8 cellular contexts compared by ENCODE assay signal in genomic region chr11:95788921-95789505, GRCh38. TPM values are rescaled to one million over a fixed set of nuclear protein-coding genes. Genes with fewer than 3 reads are reported as not detected.
DNase-seq lines count a peak whose midpoint lies in the region; ATAC-seq and TF ChIP-seq lines count a peak whose summit lies in the region.

No MANE protein-coding gene starts in this region.

- no peaks in the 10 kb centered on the region for H3K9me3 Mint-ChIP-seq in HFFc6

- H3K4me3 ChIP-seq in SJCRH30 (peak overlapping the region; percentile 84), mammary epithelial cell (replicated peaks in 1 of 3; ENCODE audit: insufficient read depth in 1 of 3, low read depth in 2 of 3, low read length in 3 of 3) (peak overlapping the region; percentile 73 to 98 (median 81)), kidney epithelial cell (ENCODE audit: low read depth, low read length) (peak overlapping the region; percentile 71)

- H3K4me2 ChIP-seq in mammary epithelial cell (ENCODE audit: insufficient read depth, low read depth, low read length): peak overlapping the region; percentile 93

- peak overlapping the region; percentile 83 for H3K9ac ChIP-seq in mammary epithelial cell (ENCODE audit: insufficient read depth, low read length)

- peak overlapping the region; percentile 100 for H3K27ac Mint-ChIP-seq in HFFc6

- H3K27me3 ChIP-seq in SJCRH30 (no peaks in the 10 kb centered on the region), mammary epithelial cell (ENCODE audit: insufficient read depth, low read length) (no peaks in the 10 kb centered on the region), kidney epithelial cell (ENCODE audit: control insufficient read depth, insufficient read depth, low read length) (no peaks in the 10 kb centered on the region)

- H3K4me3 Mint-ChIP-seq in HFFc6: peak overlapping the region; percentile 100

- intact Hi-C loops in mammary epithelial cell (cut with micrococcal nuclease): no loop called here

- BruUV-seq in mammary epithelial cell (replicated peaks; lab: Mats Ljungman, UMichigan): no TSS peak

- peaks cover 63% of the 10 kb centered on the region for H3K79me2 ChIP-seq in mammary epithelial cell (ENCODE audit: insufficient read depth, low read length)

- CTCF ChIA-PET in mammary epithelial cell (lab: Charles Lee; ENCODE audit: low non-redundant PET): interaction anchor here (0.6 kb wide), 1 partner anchor 634 kb away, joined by 3 read pairs; no protein-coding TSS in a partner anchor

- peaks cover 27% of the 10 kb centered on the region; the same call in 1 of the 2 replicates for H3K36me3 Mint-ChIP-seq in HFFc6 (ENCODE audit: low read depth)

- peak overlapping the region; percentile 90 for H2AFZ ChIP-seq in mammary epithelial cell (ENCODE audit: low read depth, low read length)

- ATAC-seq in GM18858 (IDR thresholded peaks at IDR 0.05; ENCODE audit: unreplicated experiment): no peak

- H3K4me1 ChIP-seq in SJCRH30 (0 out of 2 replicates have a peak, but pooled peaks cover 3% of the 10 kb centered on the region), mammary epithelial cell (ENCODE audit: insufficient read depth, low read length) (peaks cover 19% of the 10 kb centered on the region)

- dilution Hi-C loops in mammary epithelial cell (cut with HindIII; ENCODE audit: low sequenced_read_pairs): no loop called here

- H3K27me3 Mint-ChIP-seq in HFFc6 (ENCODE audit: insufficient read depth): peaks cover 2% of the 10 kb centered on the region

- H4K20me1 ChIP-seq in mammary epithelial cell (ENCODE audit: insufficient read depth, low read length): no peaks in the 10 kb centered on the region

- WGBS in mammary epithelial cell (ENCODE audit: low coverage, missing lambda C conversion rate): 8% methylated on average over 7 of the region's 34 CpGs

- H3K36me3 ChIP-seq in SJCRH30 (peaks cover 13% of the 10 kb centered on the region), mammary epithelial cell (ENCODE audit: insufficient read depth, low read length) (peaks cover 20% of the 10 kb centered on the region), kidney epithelial cell (ENCODE audit: control insufficient read depth, insufficient read depth, low read length) (no peaks in the 10 kb centered on the region)

- peak overlapping the region; percentile 98 for H3K27ac ChIP-seq in SJCRH30
- peak overlapping the region; percentile 92 for H3K27ac ChIP-seq in mammary epithelial cell (ENCODE audit: insufficient read depth, low read depth, low read length)

- in situ Hi-C loops in mammary epithelial cell (cut with MboI; ENCODE audit: low sequenced_read_pairs in 2 of 2): no loop called here

- TF ChIP-seq CTCF in HFFc6 (IDR thresholded peaks at IDR 0.05): peak; percentile 68
- TF ChIP-seq CTCF in mammary epithelial cell (conservative IDR thresholded peaks at IDR 0.05 in 1 of 2, IDR thresholded peaks at IDR 0.05 in 1 of 2; ENCODE audit: extremely low read depth in 1 of 2, insufficient read depth in 1 of 2, low read depth in 1 of 2, low read length in 2 of 2): peak; percentile 4 to 21
- TF ChIP-seq CTCF in kidney epithelial cell (IDR thresholded peaks at IDR 0.05; ENCODE audit: insufficient read depth, low read length, poor library complexity, severe bottlenecking): peak; percentile 37

- H3K9me3 ChIP-seq in SJCRH30 (replicated peaks): no peaks in the 10 kb centered on the region
- no peaks in the 10 kb centered on the region for H3K9me3 ChIP-seq in mammary epithelial cell (replicated peaks; ENCODE audit: insufficient read depth, low read length)

- peak; percentile 28 for DNase-seq in Daoy (ENCODE audit: low read depth)
- DNase-seq in HFFc6: peak; percentile 52
- peak; percentile 53 to 62 for DNase-seq in SJCRH30
- peak; percentile 23 for DNase-seq in mammary epithelial cell
- DNase-seq in kidney epithelial cell (ENCODE audit: low read depth): no peak
- peak in 2 of 3 experiments; percentile 5 to 6 for DNase-seq in stimulated activated CD4-positive, alpha-beta T cell treated with anti-CD3 and anti-CD28 coated beads, TNF-alpha, amount 100 ng/mL, for 24 hours (ENCODE audit: low read depth in 3 of 3)
- DNase-seq in NOMO-1 treated with DMSO at 0.1 percent for 48 hours (lab: John Stamatoyannopoulos, UW; ENCODE audit: unreplicated experiment): no peak

- H3K4me1 Mint-ChIP-seq in HFFc6 (ENCODE audit: low read depth): peaks cover 39% of the 10 kb centered on the region

RNA-seq across cellular contexts. Expression of gene FAM76B, which starts 0.6 kb away (rescaled TPM):
- 14.3 and 22.1 TPM in 2 replicates for total RNA-seq in Daoy (2014; rRNA removed; shearing (Covaris generic))
- total RNA-seq in HFFc6 (2021; fragmentation: NEBNext Ultra II Directional; extraction: Animal tissue kit (Norgen Biotek cat#: 25700)): 10 to 100 TPM in 2 of 6 experiments, 1 to 10 TPM in 4; 7.2 to 11.9 (median 9.2) TPM
- 16.3 and 19.1 TPM in 2 replicates for total RNA-seq in SJCRH30 (2014; rRNA removed; shearing (Covaris generic))
- 10 to 100 TPM; 16.9 to 25.7 TPM for total RNA-seq in mammary epithelial cell
- 7.9 TPM for polyA plus RNA-seq in mammary epithelial cell
- polyA minus RNA-seq in mammary epithelial cell: 1.8 TPM
- total RNA-seq in kidney epithelial cell: 17.0 and 24.0 TPM in 2 replicates

RNA-seq across cellular contexts. Expression of gene CEP57, which starts 1.3 kb away (rescaled TPM):
- 41.5 and 51.6 TPM in 2 replicates for total RNA-seq in Daoy (2014; rRNA removed; shearing (Covaris generic))
- total RNA-seq in HFFc6 (2021; fragmentation: NEBNext Ultra II Directional; extraction: Animal tissue kit (Norgen Biotek cat#: 25700)): 10 to 100 TPM; 24.9 to 29.5 (median 26.6) TPM
- total RNA-seq in SJCRH30 (2014; rRNA removed; shearing (Covaris generic)): 48.1 and 53.4 TPM in 2 replicates
- total RNA-seq in mammary epithelial cell (10 to 100 TPM; 25.2 to 46.8 TPM), kidney epithelial cell (44.8 and 51.8 TPM in 2 replicates)
- polyA plus RNA-seq in mammary epithelial cell: 20.4 TPM
- 10.9 TPM for polyA minus RNA-seq in mammary epithelial cell

Comparison
In these comparisons a context has a peak if more than half of its experiments do, and no peak if none do; other contexts are left out.
1. DNase-seq: peak in Daoy (single experiment), HFFc6 (single experiment), SJCRH30 (2 of 2), mammary epithelial cell (single experiment) and stimulated activated CD4-positive, alpha-beta T cell treated with anti-CD3 and anti-CD28 coated beads, TNF-alpha, amount 100 ng/mL, for 24 hours (2 of 3); none in kidney epithelial cell (single experiment) and NOMO-1 treated with DMSO at 0.1 percent for 48 hours (single experiment).
2. CTCF ChIP-seq: peak in every context shown above with its lines; median percentile 68 in HFFc6; 37 in kidney epithelial cell; 12 in mammary epithelial cell.
3. Peak in every context shown above with its lines, with median percentiles within 50 percentile points of each other: H3K4me3 ChIP-seq.